8 cellular contexts compared by ENCODE assay signal in the genomic region with DNA sequence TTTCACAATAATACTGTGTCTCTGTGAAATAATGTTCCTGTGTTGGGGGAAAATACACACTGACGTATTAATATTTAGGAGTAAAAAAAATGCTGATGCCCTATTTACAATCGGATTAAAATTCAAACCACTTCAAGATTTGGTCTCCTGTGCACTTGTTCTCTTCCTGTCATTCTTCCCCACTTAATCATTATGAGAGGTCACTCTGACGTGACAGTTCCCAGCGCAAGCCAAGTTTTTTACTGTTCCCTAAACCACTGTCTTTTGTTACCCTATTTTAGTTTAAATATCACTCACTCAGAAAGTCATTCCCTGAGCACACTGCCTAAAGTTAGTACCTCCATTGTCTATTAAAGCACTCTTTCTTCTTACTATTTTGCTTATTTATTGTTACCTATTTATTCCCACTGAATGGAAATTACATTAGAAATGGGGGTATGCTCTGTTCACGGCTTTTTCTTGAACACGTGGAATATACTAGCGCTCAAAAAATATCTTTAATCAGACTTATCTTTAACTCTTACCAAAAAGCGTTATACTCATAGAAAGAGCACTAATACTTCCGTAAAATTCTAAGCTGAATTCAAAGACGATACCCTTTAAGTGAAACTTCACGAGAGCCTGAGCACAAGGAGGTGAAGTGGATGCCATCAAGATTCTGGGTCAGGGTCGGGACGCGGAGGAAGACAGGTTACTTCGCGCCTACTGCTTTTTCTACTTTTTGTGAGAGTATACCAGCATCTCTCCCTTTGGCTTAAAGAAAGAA. TPM values are rescaled to one million over a fixed set of nuclear protein-coding genes. Genes with fewer than 3 reads are reported as not detected.
A peak's percentile ranks its signal among the peaks of the same experiment; 100 is the strongest.
DNase-seq lines count a peak whose midpoint lies in the region; ATAC-seq and TF ChIP-seq lines count a peak whose summit lies in the region.

No MANE protein-coding gene starts in this region.

- intact Hi-C loops in activated CD4-positive, alpha-beta memory T cell treated with anti-CD3 and anti-CD28 coated beads for 36 hours (cut with micrococcal nuclease): loop anchor here (1.0 to 10.0 kb wide), 9 partner anchors 37 to 975 kb away; a partner anchor contains a TSS
- intact Hi-C loops in heart right ventricle (cut with DNase I) (loop anchor here in 7 of 10 donors (1.0 to 10.0 kb wide), 5 partner anchors 42 to 55 kb away; a partner anchor contains a TSS), sciatic nerve (cut with DNase I) (no loop called here)

- CTCF ChIA-PET in activated CD4-positive, alpha-beta memory T cell treated with anti-CD3 and anti-CD28 coated beads for 36 hours (lab: Charles Lee): interaction anchor here (1.2 to 1.3 kb wide), 3 partner anchors 54 to 183 kb away, joined by 3 to 4 read pairs (median 3); a partner anchor contains a TSS

- no peak for DNase-seq in activated T-cell treated with anti-CD3 and anti-CD28 coated beads, Interleukin-2, amount 50 U/mL, for 72 hours
- DNase-seq in activated T-cell treated with anti-CD3 and anti-CD28 coated beads, Interleukin-2, amount 50 U/mL, for 48 hours: no peak
- DNase-seq in NCI-H1105 treated with DMSO at 0.1 percent for 48 hours (lab: John Stamatoyannopoulos, UW) (peak; percentile 58), heart right ventricle (no peak), sciatic nerve (ENCODE audit: low spot score) (no peak)
- peak; percentile 27 for DNase-seq in activated CD4-positive, alpha-beta memory T cell treated with anti-CD3 and anti-CD28 coated beads for 36 hours
- no peak for DNase-seq in stimulated activated CD4-positive, alpha-beta T cell treated with anti-CD3 and anti-CD28 coated beads, Interleukin-15, amount 100 ng/mL, for 24 hours

- H3K27me3 Mint-ChIP-seq in activated T-cell treated with anti-CD3 and anti-CD28 coated beads, Interleukin-2, amount 50 U/mL, for 72 hours (ENCODE audit: low read depth): no peaks in the 10 kb centered on the region
- no peaks in the 10 kb centered on the region for H3K27me3 Mint-ChIP-seq in activated CD4-positive, alpha-beta memory T cell treated with anti-CD3 and anti-CD28 coated beads for 36 hours

- peaks cover 7 to 46% (median 34%) of the 10 kb centered on the region in 9 donors for H3K4me1 ChIP-seq in heart right ventricle

- no peaks in the 10 kb centered on the region for H3K9me3 Mint-ChIP-seq in activated T-cell treated with anti-CD3 and anti-CD28 coated beads, Interleukin-2, amount 50 U/mL, for 72 hours
- H3K9me3 Mint-ChIP-seq in activated CD4-positive, alpha-beta memory T cell treated with anti-CD3 and anti-CD28 coated beads for 36 hours: no peaks in the 10 kb centered on the region

- peak overlapping the region; percentile 35 to 95 (median 81) for H3K4me3 ChIP-seq in heart right ventricle

- no peak for TF ChIP-seq CTCF in heart right ventricle (IDR thresholded peaks at IDR 0.05)

- POLR2A ChIA-PET in activated CD4-positive, alpha-beta memory T cell treated with anti-CD3 and anti-CD28 coated beads for 36 hours (lab: Charles Lee): interaction anchor here (0.6 to 1.8 kb wide), 7 partner anchors 30 to 945 kb away, joined by 3 to 31 read pairs (median 5); a partner anchor contains a TSS

- H3K27me3 ChIP-seq in heart right ventricle: no peaks in the 10 kb centered on the region

- peak overlapping the region; percentile 99 for H3K27ac Mint-ChIP-seq in activated T-cell treated with anti-CD3 and anti-CD28 coated beads, Interleukin-2, amount 50 U/mL, for 72 hours
- peak overlapping the region; percentile 90 for H3K27ac Mint-ChIP-seq in activated CD4-positive, alpha-beta memory T cell treated with anti-CD3 and anti-CD28 coated beads for 36 hours

- H3K4me3 Mint-ChIP-seq in activated T-cell treated with anti-CD3 and anti-CD28 coated beads, Interleukin-2, amount 50 U/mL, for 72 hours: peak overlapping the region; percentile 87 to 96
- peak overlapping the region; percentile 86 for H3K4me3 Mint-ChIP-seq in activated CD4-positive, alpha-beta memory T cell treated with anti-CD3 and anti-CD28 coated beads for 36 hours

- H3K4me1 Mint-ChIP-seq in activated T-cell treated with anti-CD3 and anti-CD28 coated beads, Interleukin-2, amount 50 U/mL, for 72 hours (ENCODE audit: low read depth): peaks cover 41% of the 10 kb centered on the region
- peaks cover 43% of the 10 kb centered on the region for H3K4me1 Mint-ChIP-seq in activated CD4-positive, alpha-beta memory T cell treated with anti-CD3 and anti-CD28 coated beads for 36 hours (ENCODE audit: low read depth)

- 0 to 1% methylated on average over 16 of the region's 16 CpGs for WGBS in heart right ventricle, 2 donors

- peaks cover 0 to 19% (median 3%) of the 10 kb centered on the region in 9 donors for H3K36me3 ChIP-seq in heart right ventricle

- H3K9me3 ChIP-seq in heart right ventricle: no peaks in the 10 kb centered on the region

- peaks cover 8 to 9% of the 10 kb centered on the region in 2 donors for H3K36me3 Mint-ChIP-seq in activated T-cell treated with anti-CD3 and anti-CD28 coated beads, Interleukin-2, amount 50 U/mL, for 72 hours (ENCODE audit: insufficient read depth in 2 of 2)
- peaks cover 17% of the 10 kb centered on the region for H3K36me3 Mint-ChIP-seq in activated CD4-positive, alpha-beta memory T cell treated with anti-CD3 and anti-CD28 coated beads for 36 hours

- H3K27ac ChIP-seq in heart right ventricle: peak overlapping the region; percentile 20 to 98 (median 94)

- peak; percentile 35 to 38 for ATAC-seq in activated T-cell treated with anti-CD3 and anti-CD28 coated beads, Interleukin-2, amount 50 U/mL, for 72 hours (replicated peaks in 1 of 2)
- peak; percentile 36 for ATAC-seq in HG02759 (IDR thresholded peaks at IDR 0.05; ENCODE audit: unreplicated experiment)
- peak; percentile 10 to 39 (median 24) for ATAC-seq in heart right ventricle
- peak; percentile 37 for ATAC-seq in sciatic nerve

RNA-seq across cellular contexts. Expression of a gene that starts 0.7 kb away (rescaled TPM):
- 100 to 1,000 TPM; 177 to 194 TPM for total RNA-seq in activated T-cell treated with anti-CD3 and anti-CD28 coated beads, Interleukin-2, amount 50 U/mL, for 72 hours
- 100 to 1,000 TPM; 349 to 355 TPM for total RNA-seq in activated CD4-positive, alpha-beta memory T cell treated with anti-CD3 and anti-CD28 coated beads for 36 hours
- total RNA-seq in heart right ventricle: 100 to 1,000 TPM; 122 to 235 (median 150) TPM
- 100 to 1,000 TPM; 207 to 227 TPM for polyA plus RNA-seq in heart right ventricle
- 127 TPM for total RNA-seq in sciatic nerve

RNA-seq across cellular contexts. Expression of a gene that starts 44.0 kb away (rescaled TPM):
- total RNA-seq in activated T-cell treated with anti-CD3 and anti-CD28 coated beads, Interleukin-2, amount 50 U/mL, for 72 hours: 10 to 100 TPM; 44.6 to 47.0 TPM
- total RNA-seq in activated CD4-positive, alpha-beta memory T cell treated with anti-CD3 and anti-CD28 coated beads for 36 hours: 10 to 100 TPM; 45.3 to 47.0 TPM
- total RNA-seq in heart right ventricle (10 to 100 TPM; 60.5 to 83.2 (median 72.8) TPM), sciatic nerve (65.2 TPM)
- polyA plus RNA-seq in heart right ventricle: 10 to 100 TPM; 64.6 to 88.9 TPM

RNA-seq across cellular contexts. Expression of a gene that starts 54.4 kb away (rescaled TPM):
- 10 to 100 TPM; 33.9 to 42.2 TPM for total RNA-seq in activated T-cell treated with anti-CD3 and anti-CD28 coated beads, Interleukin-2, amount 50 U/mL, for 72 hours
- total RNA-seq in activated CD4-positive, alpha-beta memory T cell treated with anti-CD3 and anti-CD28 coated beads for 36 hours: 10 to 100 TPM; 24.1 to 28.1 TPM
- total RNA-seq in heart right ventricle: 10 to 100 TPM; 14.0 to 19.1 (median 17.3) TPM
- polyA plus RNA-seq in heart right ventricle: 10 to 100 TPM in 1 of 2 donors, 1 to 10 TPM in 1; 2.7 to 18.7 TPM
- total RNA-seq in sciatic nerve: 38.4 TPM

Comparison
In these comparisons a context has a peak if more than half of its experiments do, and no peak if none do; other contexts are left out.
1. DNase-seq: peak in NCI-H1105 treated with DMSO at 0.1 percent for 48 hours (single experiment) and activated CD4-positive, alpha-beta memory T cell treated with anti-CD3 and anti-CD28 coated beads for 36 hours (single experiment); none in activated T-cell treated with anti-CD3 and anti-CD28 coated beads, Interleukin-2, amount 50 U/mL, for 72 hours (0 of 2), activated T-cell treated with anti-CD3 and anti-CD28 coated beads, Interleukin-2, amount 50 U/mL, for 48 hours (0 of 2), heart right ventricle (0 of 2), sciatic nerve (single experiment) and stimulated activated CD4-positive, alpha-beta T cell treated with anti-CD3 and anti-CD28 coated beads, Interleukin-15, amount 100 ng/mL, for 24 hours (single experiment).
2. Peak in every context shown above with its lines, with median percentiles within 50 percentile points of each other: ATAC-seq.